Comparison of ENCODE assay signal across 9 cellular contexts in genomic region chrX:46461653-46462191, GRCh38.
DNase-seq lines count a peak whose midpoint lies in the region; ATAC-seq and TF ChIP-seq lines count a peak whose summit lies in the region.
"Had no signal": no experiment of that assay in that cellular context is flagged by ENCODE, and none has a peak within 500 bp of the region (broad histone marks: within the 10 kb centered on the region; RNA-seq: fewer than 3 reads in every experiment).

No MANE protein-coding gene starts in this region.

- peak; percentile 95 for ATAC-seq in GM18519 (IDR thresholded peaks at IDR 0.05; ENCODE audit: low FRiP score, unreplicated experiment)
- peak; percentile 94 for ATAC-seq in GM21528 (IDR thresholded peaks at IDR 0.05; ENCODE audit: low FRiP score, unreplicated experiment)
- peak; percentile 91 for ATAC-seq in HG03460 (IDR thresholded peaks at IDR 0.05; ENCODE audit: unreplicated experiment)
- ATAC-seq in left lung, result peak; percentile 23

- intact Hi-C loops in left lung (cut with DNase I), result no loop called here
- intact Hi-C loops in Calu3 (cut with micrococcal nuclease; ENCODE audit: unreplicated experiment), result no loop called here
- intact Hi-C loops in tibial artery (cut with DNase I; ENCODE audit: low total_unique reads), result loop anchor here (1.0 kb wide), 1 partner anchor 8 kb away; no protein-coding TSS in a partner anchor

- H3K27me3 Mint-ChIP-seq in Calu3 (ENCODE audit: unreplicated experiment), result no peaks in the 10 kb centered on the region

- H3K36me3 Mint-ChIP-seq in Calu3 (ENCODE audit: insufficient read depth, unreplicated experiment), result peaks cover 12% of the 10 kb centered on the region

- H3K27me3 ChIP-seq in left lung (no peaks in the 10 kb centered on the region), tibial artery (no peaks in the 10 kb centered on the region)
- H3K27me3 ChIP-seq: testis had no signal

- H3K36me3 ChIP-seq in left lung (peaks cover 0 to 28% of the 10 kb centered on the region in 2 donors), tibial artery (peaks cover 0 to 18% (median 11%) of the 10 kb centered on the region in 3 donors)

- no peaks in the 10 kb centered on the region for H3K9me3 ChIP-seq in left lung
- H3K9me3 ChIP-seq in tibial artery, result no peaks in the 10 kb centered on the region
- H3K9me3 ChIP-seq: testis had no signal

- CTCF ChIA-PET in Calu3 (lab: Charles Lee), result no interaction called here

- H3K27ac Mint-ChIP-seq in Calu3 (ENCODE audit: unreplicated experiment), result no peak overlapping the region

- no peak overlapping the region for H3K4me3 ChIP-seq in left lung
- no peak overlapping the region for H3K4me3 ChIP-seq in tibial artery
- H3K4me3 ChIP-seq: testis had no signal

- BruUV-seq in Calu3 (replicated peaks; lab: Mats Ljungman, UMichigan), result no TSS peak

- TF ChIP-seq CTCF in left lung (IDR thresholded peaks at IDR 0.05), result no peak
- no peak for TF ChIP-seq CTCF in Calu3 (IDR thresholded peaks at IDR 0.05; ENCODE audit: unreplicated experiment)
- no peak for TF ChIP-seq CTCF in tibial artery (IDR thresholded peaks at IDR 0.05)

- H3K4me1 Mint-ChIP-seq in Calu3 (ENCODE audit: low read depth, unreplicated experiment), result no peaks in the 10 kb centered on the region

- H3K27ac ChIP-seq in left lung (no peak overlapping the region), tibial artery (no peak overlapping the region)
- H3K27ac ChIP-seq: testis had no signal

- no peak for DNase-seq in left lung
- DNase-seq in NCI-H1092 (lab: John Stamatoyannopoulos, UW), result no peak
- no peak for DNase-seq in Calu3
- no peak for DNase-seq in tibial artery
- DNase-seq in stimulated activated naive CD4-positive, alpha-beta T cell (lab: John Stamatoyannopoulos, UW), result no peak
- DNase-seq: testis had no signal

- no peaks in the 10 kb centered on the region for H3K4me1 ChIP-seq in left lung
- no peaks in the 10 kb centered on the region for H3K4me1 ChIP-seq in tibial artery
- H3K4me1 ChIP-seq: testis had no signal

- no peak overlapping the region for H3K4me3 Mint-ChIP-seq in Calu3 (ENCODE audit: low read depth, unreplicated experiment)

- H3K9me3 Mint-ChIP-seq in Calu3 (ENCODE audit: low read depth, unreplicated experiment), result peaks cover 4% of the 10 kb centered on the region

Comparison
In these comparisons a context has a peak if more than half of its experiments do, and no peak if none do; other contexts are left out.
1. ATAC-seq: peak in every context shown above with its lines; median percentile 95 in GM18519; 94 in GM21528; 91 in HG03460; 23 in left lung.